In genomic region chr6:51855310-51856082, GRCh38 we compare ENCODE assay signal across 8 cellular contexts.
A peak's percentile ranks its signal among the peaks of the same experiment; 100 is the strongest.
DNase-seq lines count a peak whose midpoint lies in the region; ATAC-seq and TF ChIP-seq lines count a peak whose summit lies in the region.

No MANE protein-coding gene starts in this region.

- no peak overlapping the region for H3K27ac ChIP-seq in HL-60 (replicated peaks)

- H3K4me1 Mint-ChIP-seq in T-helper 17 cell = peaks cover 5% of the 10 kb centered on the region

- no peaks in the 10 kb centered on the region for H3K27me3 ChIP-seq in HL-60 (ENCODE audit: insufficient read depth, poor library complexity, severe bottlenecking)

- H3K27ac Mint-ChIP-seq in T-helper 17 cell = no peak overlapping the region

- H3K4me3 Mint-ChIP-seq in T-helper 17 cell = no peak overlapping the region

- ATAC-seq in GM18867 (IDR thresholded peaks at IDR 0.05; ENCODE audit: unreplicated experiment) (peak; percentile 87), T-helper 17 cell (no peak)

- H3K4me3 ChIP-seq in HL-60 (replicated peaks; ENCODE audit: insufficient read depth, low read length) = no peak overlapping the region
- no peak overlapping the region for H3K4me3 ChIP-seq in cardiac fibroblast (replicated peaks in 1 of 2; ENCODE audit: low read depth in 2 of 2, low read length in 2 of 2)

- peaks cover 36% of the 10 kb centered on the region for H3K27me3 Mint-ChIP-seq in T-helper 17 cell

- TF ChIP-seq CTCF in HL-60 (IDR thresholded peaks at IDR 0.05; ENCODE audit: insufficient read depth, low read length) (peak; percentile 43), cardiac fibroblast (IDR thresholded peaks at IDR 0.05; ENCODE audit: low read depth, low read length) (peak; percentile 35)

- peak; percentile 58 for DNase-seq in D341Med (ENCODE audit: low spot score)
- peak; percentile 12 to 46 for DNase-seq in HL-60 (ENCODE audit: low read depth in 1 of 2, low spot score in 1 of 2)
- DNase-seq in NOMO-1 treated with DMSO at 0.1 percent for 48 hours (lab: John Stamatoyannopoulos, UW; ENCODE audit: unreplicated experiment) = peak; percentile 75
- DNase-seq in cardiac fibroblast (ENCODE audit: low read depth in 2 of 2) = peak; percentile 60 to 64
- peak; percentile 59 for DNase-seq in medulla oblongata (ENCODE audit: extremely low spot score)
- no peak for DNase-seq in occipital lobe (lab: John Stamatoyannopoulos, UW)
- no peak for DNase-seq in T-helper 17 cell

- no peaks in the 10 kb centered on the region for H3K9me3 ChIP-seq in T-helper 17 cell (ENCODE audit: control insufficient read depth, low read length, poor library complexity, severe bottlenecking)

- peaks cover 2% of the 10 kb centered on the region for H3K36me3 Mint-ChIP-seq in T-helper 17 cell (ENCODE audit: low read depth)

Comparison
In these comparisons a context has a peak if more than half of its experiments do, and no peak if none do; other contexts are left out.
1. DNase-seq: peak in D341Med (single experiment), HL-60 (2 of 2), NOMO-1 treated with DMSO at 0.1 percent for 48 hours (single experiment), cardiac fibroblast (2 of 2) and medulla oblongata (single experiment); none in occipital lobe (single experiment) and T-helper 17 cell (0 of 3).